In genomic region chr18:53864758-53865157, GRCh38 we compare ENCODE assay signal across 19 cellular contexts.
DNase-seq lines count a peak whose midpoint lies in the region; ATAC-seq and TF ChIP-seq lines count a peak whose summit lies in the region.
"Had no signal": no experiment of that assay in that cellular context is flagged by ENCODE, and none has a peak within 500 bp of the region (broad histone marks: within the 10 kb centered on the region; RNA-seq: fewer than 3 reads in every experiment).

No MANE protein-coding gene starts in this region.

- no peak overlapping the region for H3K9ac ChIP-seq in mammary epithelial cell (ENCODE audit: insufficient read depth, low read length)
- H3K9ac ChIP-seq: KMS-11 had no signal

- in situ Hi-C loops in mammary epithelial cell (cut with MboI; ENCODE audit: low sequenced_read_pairs in 2 of 2), result no loop called here

- H3K27ac ChIP-seq in mammary epithelial cell (ENCODE audit: insufficient read depth, low read depth, low read length), result no peak overlapping the region
- H3K27ac ChIP-seq: KMS-11, RWPE1 had no signal

- H3K79me2 ChIP-seq in mammary epithelial cell (ENCODE audit: insufficient read depth, low read length), result no peaks in the 10 kb centered on the region

- intact Hi-C loops in mammary epithelial cell (cut with micrococcal nuclease), result loop anchor here (1.0 to 2.0 kb wide), 2 partner anchors 165 to 296 kb away; no protein-coding TSS in a partner anchor

- CTCF ChIA-PET in mammary epithelial cell (lab: Charles Lee; ENCODE audit: low non-redundant PET), result no interaction called here

- no peaks in the 10 kb centered on the region for H3K9me3 ChIP-seq in mammary epithelial cell (replicated peaks; ENCODE audit: insufficient read depth, low read length)

- no peaks in the 10 kb centered on the region for H3K36me3 ChIP-seq in mammary epithelial cell (ENCODE audit: insufficient read depth, low read length)

- 11% methylated on average over 5 of the region's 5 CpGs for WGBS in mammary epithelial cell (ENCODE audit: low coverage, missing lambda C conversion rate)

- TF ChIP-seq CTCF in LNCaP clone FGC (IDR thresholded peaks at IDR 0.05; ENCODE audit: control insufficient read depth, extremely low read depth, insufficient read depth) (peak; percentile 64), mammary epithelial cell (conservative IDR thresholded peaks at IDR 0.05 in 1 of 2, IDR thresholded peaks at IDR 0.05 in 1 of 2; ENCODE audit: extremely low read depth in 1 of 2, insufficient read depth in 1 of 2, low read depth in 1 of 2, low read length in 2 of 2) (peak; percentile 16 to 50)

- H4K20me1 ChIP-seq in mammary epithelial cell (ENCODE audit: insufficient read depth, low read length), result no peaks in the 10 kb centered on the region

- no TSS peak for BruUV-seq in mammary epithelial cell (replicated peaks; lab: Mats Ljungman, UMichigan)

- H3K4me2 ChIP-seq in mammary epithelial cell (ENCODE audit: insufficient read depth, low read depth, low read length), result no peak overlapping the region
- H3K4me2 ChIP-seq: KMS-11 had no signal

- no peak overlapping the region for H2AFZ ChIP-seq in mammary epithelial cell (ENCODE audit: low read depth, low read length)

- DNase-seq in NCI-H1417 (lab: John Stamatoyannopoulos, UW) (peak in 2 of 3 experiments; percentile 28 to 71), NCI-H1417 treated with DMSO at 0.1 percent for 48 hours (lab: John Stamatoyannopoulos, UW) (no peak), LNCaP clone FGC (ENCODE audit: low read depth) (no peak), mammary epithelial cell (peak; percentile 2), left kidney (ENCODE audit: low read depth, low spot score) (peak; percentile 5)
- DNase-seq in stimulated activated CD4-positive, alpha-beta T cell treated with anti-CD3 and anti-CD28 coated beads, Interleukin-4, amount 100 ng/mL, for 24 hours, result no peak
- DNase-seq: activated CD4-positive, alpha-beta memory T cell treated with anti-CD3 and anti-CD28 coated beads, Interleukin-2, amount 10 ng/mL, durations not matched to agents 7 days and 5 days; activated naive CD8-positive, alpha-beta T cell treated with anti-CD3 and anti-CD28 coated beads, Interleukin-2, amount 50 U/mL, for 24 hours; activated T-cell treated with anti-CD3 and anti-CD28 coated beads, Interleukin-2, amount 50 U/mL, for 4 hours; CD8-positive, alpha-beta memory T cell; cerebellar nuclear complex; natural killer cell; NCI-H187 treated with DMSO at 0.1 percent for 48 hours; NCI-H526 treated with DMSO at 0.1 percent for 48 hours; stimulated activated naive CD4-positive, alpha-beta T cell had no signal

- dilution Hi-C loops in mammary epithelial cell (cut with HindIII; ENCODE audit: low sequenced_read_pairs), result no loop called here

- no peak for ATAC-seq in GM21367 (IDR thresholded peaks at IDR 0.05; ENCODE audit: unreplicated experiment)
- ATAC-seq in GM19463 (IDR thresholded peaks at IDR 0.05; ENCODE audit: unreplicated experiment), result no peak
- ATAC-seq: activated naive CD8-positive, alpha-beta T cell treated with anti-CD3 and anti-CD28 coated beads, Interleukin-2, amount 50 U/mL, for 24 hours; activated T-cell treated with anti-CD3 and anti-CD28 coated beads, Interleukin-2, amount 50 U/mL, for 4 hours; natural killer cell had no signal

- H3K27me3 ChIP-seq in mammary epithelial cell (ENCODE audit: insufficient read depth, low read length), result peaks cover 2% of the 10 kb centered on the region

- H3K4me1 ChIP-seq in mammary epithelial cell (ENCODE audit: insufficient read depth, low read length), result no peaks in the 10 kb centered on the region

- no peak overlapping the region for H3K4me3 ChIP-seq in LNCaP clone FGC (ENCODE audit: low read depth, low read length)
- no peak overlapping the region for H3K4me3 ChIP-seq in mammary epithelial cell (replicated peaks in 1 of 3; ENCODE audit: insufficient read depth in 1 of 3, low read depth in 2 of 3, low read length in 3 of 3)

Comparison
In these comparisons a context has a peak if more than half of its experiments do, and no peak if none do; other contexts are left out.
1. DNase-seq: peak in NCI-H1417 (2 of 3), mammary epithelial cell (single experiment) and left kidney (single experiment); none in NCI-H1417 treated with DMSO at 0.1 percent for 48 hours (single experiment), LNCaP clone FGC (single experiment) and stimulated activated CD4-positive, alpha-beta T cell treated with anti-CD3 and anti-CD28 coated beads, Interleukin-4, amount 100 ng/mL, for 24 hours (single experiment).